ENCODE assay signal across 22 cellular contexts in genomic region chr1:171515299-171515698, GRCh38. TPM values are rescaled to one million over a fixed set of nuclear protein-coding genes. Genes with fewer than 3 reads are reported as not detected.
DNase-seq lines count a peak whose midpoint lies in the region; ATAC-seq and TF ChIP-seq lines count a peak whose summit lies in the region.
"Had no signal": no experiment of that assay in that cellular context is flagged by ENCODE, and none has a peak within 500 bp of the region (broad histone marks: within the 10 kb centered on the region; RNA-seq: fewer than 3 reads in every experiment).

No MANE protein-coding gene starts in this region.

- no peaks in the 10 kb centered on the region for H3K9me3 Mint-ChIP-seq in activated T-cell treated with anti-CD3 and anti-CD28 coated beads, Interleukin-2, amount 50 U/mL, for 24 hours
- H3K9me3 Mint-ChIP-seq in activated T-helper 1 cell treated with anti-CD3 and anti-CD28 coated beads, Interleukin-12 subunit alpha, Interleukin-12 subunit beta, Interleukin-2, Interleukin-4 antibody, amounts not matched to agents 30 ng/mL and 10 ng/mL and 1 ng/mL, durations not matched to agents 14 hours and 24 hours and 36 hours: no peaks in the 10 kb centered on the region

- TF ChIP-seq CTCF in smooth muscle cell (IDR thresholded peaks at IDR 0.05; ENCODE audit: borderline replicate concordance, insufficient read depth, poor library complexity, severe bottlenecking): no peak

- H3K9ac ChIP-seq in smooth muscle cell (ENCODE audit: low read depth): no peak overlapping the region

- H3K4me1 ChIP-seq in smooth muscle cell (ENCODE audit: low read depth): no peaks in the 10 kb centered on the region
- H3K4me1 ChIP-seq: A549 had no signal

- no peaks in the 10 kb centered on the region for H3K9me3 ChIP-seq in smooth muscle cell (replicated peaks; ENCODE audit: low read depth)
- H3K9me3 ChIP-seq: A549, vagina had no signal

- H3K36me3 Mint-ChIP-seq in activated T-cell treated with anti-CD3 and anti-CD28 coated beads, Interleukin-2, amount 50 U/mL, for 24 hours (ENCODE audit: low read depth): peaks cover 82% of the 10 kb centered on the region
- H3K36me3 Mint-ChIP-seq in activated T-helper 1 cell treated with anti-CD3 and anti-CD28 coated beads, Interleukin-12 subunit alpha, Interleukin-12 subunit beta, Interleukin-2, Interleukin-4 antibody, amounts not matched to agents 30 ng/mL and 10 ng/mL and 1 ng/mL, durations not matched to agents 14 hours and 24 hours and 36 hours (ENCODE audit: low read depth): peaks cover 58% of the 10 kb centered on the region

- no peak overlapping the region for H3K4me2 ChIP-seq in smooth muscle cell
- H3K4me2 ChIP-seq: A549, PC-9 had no signal

- H3K4me3 ChIP-seq in smooth muscle cell: no peak overlapping the region
- H3K4me3 ChIP-seq: A549, PC-9, vagina had no signal

- peaks cover 82% of the 10 kb centered on the region for H4K20me1 ChIP-seq in smooth muscle cell (ENCODE audit: low read depth)

- 95% methylated on average over 1 of the region's 1 CpG for WGBS in smooth muscle cell (ENCODE audit: low lambda C conversion rate)

- no peak overlapping the region for H3K4me3 Mint-ChIP-seq in activated T-cell treated with anti-CD3 and anti-CD28 coated beads, Interleukin-2, amount 50 U/mL, for 24 hours
- no peak overlapping the region for H3K4me3 Mint-ChIP-seq in activated T-helper 1 cell treated with anti-CD3 and anti-CD28 coated beads, Interleukin-12 subunit alpha, Interleukin-12 subunit beta, Interleukin-2, Interleukin-4 antibody, amounts not matched to agents 30 ng/mL and 10 ng/mL and 1 ng/mL, durations not matched to agents 14 hours and 24 hours and 36 hours

- H3F3A ChIP-seq in smooth muscle cell (ENCODE audit: low read depth): peaks cover 10% of the 10 kb centered on the region

- H3K27me3 Mint-ChIP-seq in activated T-cell treated with anti-CD3 and anti-CD28 coated beads, Interleukin-2, amount 50 U/mL, for 24 hours: no peaks in the 10 kb centered on the region
- no peaks in the 10 kb centered on the region for H3K27me3 Mint-ChIP-seq in activated T-helper 1 cell treated with anti-CD3 and anti-CD28 coated beads, Interleukin-12 subunit alpha, Interleukin-12 subunit beta, Interleukin-2, Interleukin-4 antibody, amounts not matched to agents 30 ng/mL and 10 ng/mL and 1 ng/mL, durations not matched to agents 14 hours and 24 hours and 36 hours (ENCODE audit: insufficient read depth)

- intact Hi-C loops in activated T-helper 1 cell treated with anti-CD3 and anti-CD28 coated beads, Interleukin-12 subunit alpha, Interleukin-12 subunit beta, Interleukin-2, Interleukin-4 antibody, amounts not matched to agents 30 ng/mL and 10 ng/mL and 1 ng/mL, durations not matched to agents 14 hours and 24 hours and 36 hours (cut with micrococcal nuclease): loop anchor here (2.0 kb wide), 1 partner anchor 30 kb away; the partner anchor contains the start of gene PRRC2C

- H3K79me2 ChIP-seq in smooth muscle cell (ENCODE audit: low read depth): peaks cover 69% of the 10 kb centered on the region

- peak; percentile 51 for ATAC-seq in HG02678 (IDR thresholded peaks at IDR 0.05; ENCODE audit: unreplicated experiment)
- ATAC-seq: A549, left cardiac atrium had no signal

- H3K27me3 ChIP-seq in smooth muscle cell (ENCODE audit: low read depth): no peaks in the 10 kb centered on the region
- H3K27me3 ChIP-seq: vagina had no signal

- peak overlapping the region; percentile 69 for H3K27ac Mint-ChIP-seq in activated T-cell treated with anti-CD3 and anti-CD28 coated beads, Interleukin-2, amount 50 U/mL, for 24 hours
- H3K27ac Mint-ChIP-seq in activated T-helper 1 cell treated with anti-CD3 and anti-CD28 coated beads, Interleukin-12 subunit alpha, Interleukin-12 subunit beta, Interleukin-2, Interleukin-4 antibody, amounts not matched to agents 30 ng/mL and 10 ng/mL and 1 ng/mL, durations not matched to agents 14 hours and 24 hours and 36 hours: peak overlapping the region; percentile 68

- no peak overlapping the region for H2AFZ ChIP-seq in smooth muscle cell (ENCODE audit: low read depth)
- H2AFZ ChIP-seq: PC-9 had no signal

- H3K27ac ChIP-seq in smooth muscle cell (ENCODE audit: low read depth): peak overlapping the region; percentile 8
- H3K27ac ChIP-seq: A549, C4-2B, PC-9, vagina had no signal

- peaks cover 39% of the 10 kb centered on the region for H3K36me3 ChIP-seq in smooth muscle cell (ENCODE audit: low read depth)

- DNase-seq in activated T-cell treated with anti-CD3 and anti-CD28 coated beads, Interleukin-2, amount 50 U/mL, for 24 hours: no peak
- no peak for DNase-seq in activated T-cell treated with anti-CD3 and anti-CD28 coated beads, Interleukin-2, amount 50 U/mL, for 1 hour
- no peak for DNase-seq in activated T-helper 1 cell treated with anti-CD3 and anti-CD28 coated beads, Interleukin-12 subunit alpha, Interleukin-12 subunit beta, Interleukin-2, Interleukin-4 antibody, amounts not matched to agents 30 ng/mL and 10 ng/mL and 1 ng/mL, durations not matched to agents 14 hours and 24 hours and 36 hours (ENCODE audit: low spot score)
- DNase-seq in smooth muscle cell (lab: John Stamatoyannopoulos, UW; ENCODE audit: unreplicated experiment) (no peak), glomerular visceral epithelial cell (ENCODE audit: extremely low spot score) (no peak), NCI-H1105 (lab: John Stamatoyannopoulos, UW) (no peak)
- DNase-seq in stimulated activated CD4-positive, alpha-beta T cell treated with anti-CD3 and anti-CD28 coated beads, Interleukin-4, amount 100 ng/mL, for 24 hours: no peak
- DNase-seq: activated gamma-delta T cell treated with Interleukin-2 at 50 U/mL for 16 hours; DMS79; foreskin fibroblast; left cardiac atrium; midbrain; NCI-H1436; NCI-H2171; NCI-H774; nucleus accumbens; PC-9; stimulated activated CD4-positive, alpha-beta T cell treated with anti-CD3 and anti-CD28 coated beads, Interleukin-15, amount 100 ng/mL, for 24 hours had no signal

- H3K4me1 Mint-ChIP-seq in activated T-cell treated with anti-CD3 and anti-CD28 coated beads, Interleukin-2, amount 50 U/mL, for 24 hours (ENCODE audit: low read depth): peaks cover 60% of the 10 kb centered on the region
- peaks cover 63% of the 10 kb centered on the region for H3K4me1 Mint-ChIP-seq in activated T-helper 1 cell treated with anti-CD3 and anti-CD28 coated beads, Interleukin-12 subunit alpha, Interleukin-12 subunit beta, Interleukin-2, Interleukin-4 antibody, amounts not matched to agents 30 ng/mL and 10 ng/mL and 1 ng/mL, durations not matched to agents 14 hours and 24 hours and 36 hours (ENCODE audit: low read depth)

RNA-seq across cellular contexts. Expression of gene PRRC2C, which starts 30.0 kb away (rescaled TPM):
- 291 and 295 TPM in 2 replicates for total RNA-seq in activated T-helper 1 cell treated with anti-CD3 and anti-CD28 coated beads, Interleukin-12 subunit alpha, Interleukin-12 subunit beta, Interleukin-2, Interleukin-4 antibody, amounts not matched to agents 30 ng/mL and 10 ng/mL and 1 ng/mL, durations not matched to agents 14 hours and 24 hours and 36 hours
- 84.7 and 106 TPM in 2 replicates for total RNA-seq in smooth muscle cell
- 89.8 and 117 TPM in 2 replicates for polyA plus RNA-seq in smooth muscle cell
